In genomic region chr2:197515798-197516761, GRCh38 we compare ENCODE assay signal across 8 cellular contexts. TPM values are rescaled to one million over a fixed set of nuclear protein-coding genes. Genes with fewer than 3 reads are reported as not detected.
DNase-seq lines count a peak whose midpoint lies in the region; ATAC-seq, FAIRE-seq and TF ChIP-seq lines count a peak whose summit lies in the region.

TSS of gene MOB4 (plus strand) at chr2:197516066. CDS start at chr2:197516087, 21 bp downstream.

- peak; percentile 37 for DNase-seq in D721Med (ENCODE audit: insufficient read length, low spot score)
- DNase-seq in HuH-7.5 (ENCODE audit: low spot score): peak; percentile 80
- peak; percentile 96 for DNase-seq in OCI-LY7 (ENCODE audit: low spot score)
- DNase-seq in activated T-cell treated with anti-CD3 and anti-CD28 coated beads for 1 hour (ENCODE audit: low read depth): peak; percentile 86
- peak; percentile 97 for DNase-seq in endothelial cell of umbilical vein (ENCODE audit: low read depth, low spot score)
- DNase-seq in middle frontal gyrus (ENCODE audit: extremely low spot score, low spot score): peak; percentile 91
- peak; percentile 89 to 92 for DNase-seq in stimulated activated CD8-positive, alpha-beta memory T cell treated with anti-CD3 and anti-CD28 coated beads, Interleukin-2, amount 100 ng/mL, for 48 hours (ENCODE audit: low read depth in 2 of 2)

- peak; percentile 91 for ATAC-seq in GM21526 (IDR thresholded peaks at IDR 0.05; ENCODE audit: low FRiP score, unreplicated experiment)

- H3K9me1 ChIP-seq in endothelial cell of umbilical vein (replicated peaks; ENCODE audit: control insufficient read depth, extremely low read depth, insufficient read depth, low read length): no peaks in the 10 kb centered on the region

- H3K4me2 ChIP-seq in OCI-LY7 (ENCODE audit: low read length) (peak within 1 kb of the TSS; percentile 96), endothelial cell of umbilical vein (ENCODE audit: insufficient read depth, low read length) (peak within 1 kb of the TSS; percentile 94)

- dilution Hi-C loops in endothelial cell of umbilical vein (cut with MboI; ENCODE audit: extremely low pct_ligation_motif_present, low sequenced_read_pairs): no loop called here

- H3K4me1 ChIP-seq in OCI-LY7 (ENCODE audit: insufficient read depth, low read length, poor library complexity, severe bottlenecking) (peaks cover 28% of the 10 kb centered on the region), endothelial cell of umbilical vein (ENCODE audit: control insufficient read depth, extremely low read depth, insufficient read depth, low read length) (peaks cover 17% of the 10 kb centered on the region)

- peak within 1 kb of the TSS; percentile 76 for H3K9ac ChIP-seq in endothelial cell of umbilical vein (replicated peaks; ENCODE audit: extremely low read depth, insufficient read depth, low read length)

- TF ChIP-seq POLR2A in endothelial cell of umbilical vein (IDR thresholded peaks at IDR 0.05; ENCODE audit: low read depth, low read length): peak; percentile 94

- CTCF ChIA-PET in OCI-LY7 (lab: Charles Lee; ENCODE audit: unreplicated experiment): interaction anchor here (0.6 to 0.9 kb wide), 3 partner anchors 16 to 209 kb away, joined by 3 to 7 read pairs (median 3); partner anchors contain the start of genes HSPD1 and HSPE1
- CTCF ChIA-PET in endothelial cell of umbilical vein (lab: Charles Lee): interaction anchor here (0.8 to 2.2 kb wide), 7 partner anchors 8 to 189 kb away, joined by 3 to 10 read pairs (median 4); partner anchors contain the start of genes HSPD1, HSPE1 and MARS2

- H3K27ac ChIP-seq in OCI-LY7 (ENCODE audit: low read depth, low read length, poor library complexity, severe bottlenecking) (peak within 1 kb of the TSS; percentile 96), endothelial cell of umbilical vein (ENCODE audit: insufficient read depth, low read depth, low read length) (peak within 1 kb of the TSS; percentile 78)

- no peak for FAIRE-seq in D721Med (lab: Jason Lieb, UNC)
- peak; percentile 73 for FAIRE-seq in endothelial cell of umbilical vein (lab: Jason Lieb, UNC)

- H4K20me1 ChIP-seq in OCI-LY7 (ENCODE audit: insufficient read depth, low read length): peaks cover 11% of the 10 kb centered on the region; the same call in 1 of the 2 replicates
- peaks cover 8% of the 10 kb centered on the region for H4K20me1 ChIP-seq in endothelial cell of umbilical vein (replicated peaks; ENCODE audit: control insufficient read depth, extremely low read depth, insufficient read depth, low read length)

- H3K9me3 ChIP-seq in OCI-LY7 (ENCODE audit: low read length): peaks cover 21% of the 10 kb centered on the region
- no peaks in the 10 kb centered on the region for H3K9me3 ChIP-seq in endothelial cell of umbilical vein (replicated peaks; ENCODE audit: control insufficient read depth, insufficient read depth, low read length)

- H3K79me2 ChIP-seq in OCI-LY7 (ENCODE audit: insufficient read depth, low read depth, low read length) (peaks cover 49% of the 10 kb centered on the region), endothelial cell of umbilical vein (ENCODE audit: control insufficient read depth, insufficient read depth, low read length) (peaks cover 52% of the 10 kb centered on the region)

- BruUV-seq in OCI-LY7 (replicated peaks; lab: Mats Ljungman, UMichigan) (no TSS peak), endothelial cell of umbilical vein (replicated peaks; lab: Mats Ljungman, UMichigan) (no TSS peak)

- H2AFZ ChIP-seq in OCI-LY7 (ENCODE audit: low read length) (peak within 1 kb of the TSS; percentile 62; the same call in 1 of the 2 replicates), endothelial cell of umbilical vein (ENCODE audit: low read depth, low read length) (peak within 1 kb of the TSS; percentile 93)

- no peak for TF ChIP-seq CTCF in D721Med (IDR thresholded peaks at IDR 0.05; ENCODE audit: insufficient read depth, missing control alignments)
- no peak for TF ChIP-seq CTCF in OCI-LY7 (conservative IDR thresholded peaks at IDR 0.05; ENCODE audit: low read length)
- no peak for TF ChIP-seq CTCF in endothelial cell of umbilical vein (IDR thresholded peaks at IDR 0.05; ENCODE audit: extremely low read depth in 1 of 2, insufficient read depth in 1 of 2, low read depth in 1 of 2, low read length in 2 of 2)

- no peaks in the 10 kb centered on the region for H3K9me2 ChIP-seq in OCI-LY7 (ENCODE audit: insufficient read depth, low read length)

- H3K27me3 ChIP-seq in endothelial cell of umbilical vein (ENCODE audit: control insufficient read depth in 2 of 2, insufficient read depth in 2 of 2, low read length in 2 of 2): no peaks in the 10 kb centered on the region

- peak within 1 kb of the TSS; percentile 89 for H3K4me3 ChIP-seq in OCI-LY7 (ENCODE audit: low read depth, low read length, poor library complexity, severe bottlenecking)
- peak within 1 kb of the TSS; percentile 38 to 81 (median 71) for H3K4me3 ChIP-seq in endothelial cell of umbilical vein (replicated peaks in 1 of 3; ENCODE audit: insufficient read depth in 1 of 3, low read depth in 1 of 3, low read length in 3 of 3)

- peaks cover 41% of the 10 kb centered on the region for H3K36me3 ChIP-seq in OCI-LY7 (ENCODE audit: insufficient read depth, low read length)
- H3K36me3 ChIP-seq in endothelial cell of umbilical vein (ENCODE audit: control insufficient read depth in 2 of 2, extremely low read depth in 1 of 2, insufficient read depth in 2 of 2, low read length in 2 of 2): no peaks in the 10 kb centered on the region

- intact Hi-C loops in OCI-LY7 (cut with micrococcal nuclease; ENCODE audit: unreplicated experiment): loop anchor here (1.0 to 5.0 kb wide), 6 partner anchors 16 to 309 kb away; partner anchors contain the start of genes COQ10B, HSPE1, MARS2 and SF3B1
- intact Hi-C loops in endothelial cell of umbilical vein (cut with micrococcal nuclease): loop anchor here (1.0 to 2.0 kb wide), 4 partner anchors 16 to 189 kb away; partner anchors contain the start of genes COQ10B, HSPE1 and MARS2

- POLR2A ChIA-PET in OCI-LY7 (lab: Charles Lee) (interaction anchor here (0.6 to 6.6 kb wide), 9 partner anchors 8 to 122 kb away, joined by 3 to 136 read pairs (median 5); partner anchors contain the start of genes COQ10B, HSPD1 and HSPE1), endothelial cell of umbilical vein (lab: Charles Lee) (interaction anchor here (0.7 to 1.7 kb wide), 4 partner anchors 9 to 63 kb away, joined by 3 to 13 read pairs (median 4); partner anchors contain the start of genes COQ10B, HSPD1 and HSPE1)

TF ChIP-seq in endothelial cell of umbilical vein, 7 proteins besides CTCF, POLR2A, EP300 and RAD21:
- peak; percentile 8 for TF ChIP-seq MYC (IDR thresholded peaks at IDR 0.05; ENCODE audit: low read depth, low read length)
- TF ChIP-seq EZH2 (IDR thresholded peaks at IDR 0.05; ENCODE audit: borderline replicate concordance, low read depth, low read length, severe bottlenecking): no peak
- peak; percentile 73 for TF ChIP-seq MAX (IDR thresholded peaks at IDR 0.05; ENCODE audit: insufficient read depth, insufficient read length)
- no peak for TF ChIP-seq JUN (IDR thresholded peaks at IDR 0.05; ENCODE audit: borderline replicate concordance, insufficient read depth, insufficient read length, low read depth)
- TF ChIP-seq FOS (IDR thresholded peaks at IDR 0.05; ENCODE audit: borderline replicate concordance, insufficient read depth, low read length): peak; percentile 7
- TF ChIP-seq POLR2AphosphoS5 (IDR thresholded peaks at IDR 0.05; ENCODE audit: insufficient read depth, low read depth, low read length): peak; percentile 94
- no peak for TF ChIP-seq GATA2 (IDR thresholded peaks at IDR 0.05; ENCODE audit: insufficient read depth, insufficient read length, low read depth, low read length)

RNA-seq across cellular contexts. Expression of gene MOB4, which starts in this region (rescaled TPM):
- total RNA-seq in OCI-LY7 (2014; rRNA removed; shearing (Covaris generic)): 23.0 and 27.6 TPM in 2 replicates
- 34.6 and 36.6 TPM in 2 replicates for total RNA-seq in OCI-LY7 (2022)
- total RNA-seq in endothelial cell of umbilical vein: 24.0 and 27.9 TPM in 2 replicates
- 16.1 and 23.9 TPM in 2 replicates for polyA plus RNA-seq in endothelial cell of umbilical vein
- 27.3 and 30.5 TPM in 2 replicates for polyA plus RNA-seq in endothelial cell of umbilical vein (2011; cell fraction: cytosol; rRNA removed)
- polyA plus RNA-seq in endothelial cell of umbilical vein (2011; cell fraction: nucleus; rRNA removed): 10.9 and 16.3 TPM in 2 replicates
- 28.9 and 46.0 TPM in 2 replicates for polyA plus RNA-seq in endothelial cell of umbilical vein (2012)
- polyA minus RNA-seq in endothelial cell of umbilical vein: 9.1 and 10.1 TPM in 2 replicates
- polyA minus RNA-seq in endothelial cell of umbilical vein (2011; cell fraction: cytosol; rRNA and poly(A)+ RNA removed): 7.9 TPM
- polyA minus RNA-seq in endothelial cell of umbilical vein (2011; cell fraction: nucleus; rRNA and poly(A)+ RNA removed): 8.1 and 11.5 TPM in 2 replicates

Comparison
In these comparisons a context has a peak if more than half of its experiments do, and no peak if none do; other contexts are left out.
1. Peak in every context shown above with its lines: DNase-seq, ATAC-seq, H3K4me3 ChIP-seq and H3K27ac ChIP-seq.
2. DNase-seq: peak in every context shown above with its lines; median percentile 97 in endothelial cell of umbilical vein; 96 in OCI-LY7; 91 in middle frontal gyrus; 90 in stimulated activated CD8-positive, alpha-beta memory T cell treated with anti-CD3 and anti-CD28 coated beads, Interleukin-2, amount 100 ng/mL, for 48 hours; 86 in activated T-cell treated with anti-CD3 and anti-CD28 coated beads for 1 hour; 80 in HuH-7.5; 37 in D721Med.